Comparison of ENCODE assay signal across 1 cellular context in the genomic region with DNA sequence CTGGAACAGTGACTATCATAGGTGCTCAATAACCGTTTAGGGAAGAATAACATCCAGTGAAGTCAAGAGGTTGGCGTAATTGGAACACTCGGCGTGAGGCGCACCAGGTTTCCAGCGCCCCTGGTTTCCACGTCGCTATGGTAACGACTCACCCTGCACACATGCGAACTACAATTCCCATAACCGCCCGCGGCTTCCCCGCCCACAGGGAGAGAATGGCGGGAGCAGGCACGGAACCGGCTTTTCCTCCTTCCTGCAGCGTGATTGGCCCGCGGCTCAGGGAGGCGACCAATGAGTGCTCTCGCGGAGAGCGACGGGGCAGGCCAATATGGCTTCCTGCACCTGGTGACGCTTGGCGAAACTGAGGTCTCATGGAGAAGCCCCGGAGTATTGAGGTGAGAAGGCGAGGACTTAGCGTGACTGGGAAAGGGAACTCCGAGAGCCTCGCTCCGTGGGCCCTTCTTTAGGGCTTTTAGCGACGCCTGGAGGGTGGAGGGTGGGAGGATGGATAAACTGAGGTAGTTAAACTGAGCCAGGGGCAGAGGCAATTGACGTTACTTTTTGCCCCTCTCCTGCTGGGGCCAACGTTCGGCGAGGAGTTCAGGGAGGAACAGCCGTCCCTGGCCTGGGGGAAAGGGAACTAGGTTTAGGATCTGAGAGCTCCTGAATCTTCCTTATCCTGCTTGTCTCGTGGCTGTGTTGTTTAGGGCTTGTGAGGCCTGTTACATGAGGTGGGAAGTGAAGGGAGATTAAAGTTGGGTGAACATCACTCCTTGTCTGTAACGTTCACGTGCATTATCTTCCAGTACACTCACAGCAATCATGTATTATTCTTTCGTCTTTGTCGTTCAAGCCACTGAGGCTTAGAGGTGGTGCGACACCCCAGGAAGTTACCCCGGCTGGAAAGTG.
TF ChIP-seq lines count a peak whose summit lies in the region.

TSS of gene L3MBTL2 (plus strand) at position 321 of the 909 bp plus-strand sequence. CDS start at position 372, 51 bp downstream.

TF ChIP-seq in HepG2, 621 proteins besides CTCF, POLR2A, EP300 and RAD21 (continued from another document and continues in another):
- TF ChIP-seq, protein P1, sequence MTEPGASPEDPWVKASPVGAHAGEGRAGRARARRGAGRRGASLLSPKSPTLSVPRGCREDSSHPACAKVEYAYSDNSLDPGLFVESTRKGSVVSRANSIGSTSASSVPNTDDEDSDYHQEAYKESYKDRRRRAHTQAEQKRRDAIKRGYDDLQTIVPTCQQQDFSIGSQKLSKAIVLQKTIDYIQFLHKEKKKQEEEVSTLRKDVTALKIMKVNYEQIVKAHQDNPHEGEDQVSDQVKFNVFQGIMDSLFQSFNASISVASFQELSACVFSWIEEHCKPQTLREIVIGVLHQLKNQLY (CRISPR knock-in tag; IDR thresholded peaks at IDR 0.05): no peak
- TF ChIP-seq KAT2B (IDR thresholded peaks at IDR 0.05; ENCODE audit: borderline replicate concordance, low read depth, low read length): no peak
- TF ChIP-seq PCBP2 (optimal IDR thresholded peaks at IDR 0.05; ENCODE audit: low read depth, low read length, poor library complexity, severe bottlenecking): no peak
- no peak for TF ChIP-seq ZC3H13 (CRISPR knock-in tag; IDR thresholded peaks at IDR 0.05)
- TF ChIP-seq, protein P2, sequence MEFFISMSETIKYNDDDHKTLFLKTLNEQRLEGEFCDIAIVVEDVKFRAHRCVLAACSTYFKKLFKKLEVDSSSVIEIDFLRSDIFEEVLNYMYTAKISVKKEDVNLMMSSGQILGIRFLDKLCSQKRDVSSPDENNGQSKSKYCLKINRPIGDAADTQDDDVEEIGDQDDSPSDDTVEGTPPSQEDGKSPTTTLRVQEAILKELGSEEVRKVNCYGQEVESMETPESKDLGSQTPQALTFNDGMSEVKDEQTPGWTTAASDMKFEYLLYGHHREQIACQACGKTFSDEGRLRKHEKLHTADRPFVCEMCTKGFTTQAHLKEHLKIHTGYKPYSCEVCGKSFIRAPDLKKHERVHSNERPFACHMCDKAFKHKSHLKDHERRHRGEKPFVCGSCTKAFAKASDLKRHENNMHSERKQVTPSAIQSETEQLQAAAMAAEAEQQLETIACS (CRISPR knock-in tag; IDR thresholded peaks at IDR 0.05): no peak
- TF ChIP-seq ASH2L (IDR thresholded peaks at IDR 0.05; ENCODE audit: insufficient read length, low read depth, low read length): peak; percentile 48
- peak; percentile 78 for TF ChIP-seq SUZ12 (IDR thresholded peaks at IDR 0.05; ENCODE audit: low read depth, low read length)
- TF ChIP-seq, protein P3, sequence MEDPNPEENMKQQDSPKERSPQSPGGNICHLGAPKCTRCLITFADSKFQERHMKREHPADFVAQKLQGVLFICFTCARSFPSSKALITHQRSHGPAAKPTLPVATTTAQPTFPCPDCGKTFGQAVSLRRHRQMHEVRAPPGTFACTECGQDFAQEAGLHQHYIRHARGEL (CRISPR knock-in tag; IDR thresholded peaks at IDR 0.05): no peak
- no peak for TF ChIP-seq NCOA1 (CRISPR knock-in tag; IDR thresholded peaks at IDR 0.05)
- TF ChIP-seq ZNF605 (CRISPR knock-in tag; IDR thresholded peaks at IDR 0.05): no peak
- no peak for TF ChIP-seq ZNF646 (CRISPR knock-in tag; IDR thresholded peaks at IDR 0.05)
- peak; percentile 49; the same call in 1 of the 2 replicates for TF ChIP-seq ZFY (CRISPR knock-in tag; IDR thresholded peaks at IDR 0.05)
- no peak for TF ChIP-seq DDIT3 (CRISPR knock-in tag; IDR thresholded peaks at IDR 0.05)
- TF ChIP-seq ZNF33B (CRISPR knock-in tag; IDR thresholded peaks at IDR 0.05): peak; percentile 75; the same call in 1 of the 2 replicates
- no peak for TF ChIP-seq SP1 (IDR thresholded peaks at IDR 0.05)
- TF ChIP-seq SP1 (CRISPR knock-in tag; IDR thresholded peaks at IDR 0.05): peak; percentile 88
- TF ChIP-seq, protein P4, sequence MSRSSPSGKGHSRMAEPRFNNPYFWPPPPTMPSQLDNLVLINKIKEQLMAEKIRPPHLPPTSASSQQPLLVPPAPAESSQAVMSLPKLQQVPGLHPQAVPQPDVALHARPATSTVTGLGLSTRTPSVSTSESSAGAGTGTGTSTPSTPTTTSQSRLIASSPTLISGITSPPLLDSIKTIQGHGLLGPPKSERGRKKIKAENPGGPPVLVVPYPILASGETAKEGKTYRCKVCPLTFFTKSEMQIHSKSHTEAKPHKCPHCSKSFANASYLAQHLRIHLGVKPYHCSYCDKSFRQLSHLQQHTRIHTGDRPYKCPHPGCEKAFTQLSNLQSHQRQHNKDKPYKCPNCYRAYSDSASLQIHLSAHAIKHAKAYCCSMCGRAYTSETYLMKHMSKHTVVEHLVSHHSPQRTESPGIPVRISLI (CRISPR knock-in tag; IDR thresholded peaks at IDR 0.05; ENCODE audit: borderline replicate concordance): no peak
- TF ChIP-seq, protein P5, sequence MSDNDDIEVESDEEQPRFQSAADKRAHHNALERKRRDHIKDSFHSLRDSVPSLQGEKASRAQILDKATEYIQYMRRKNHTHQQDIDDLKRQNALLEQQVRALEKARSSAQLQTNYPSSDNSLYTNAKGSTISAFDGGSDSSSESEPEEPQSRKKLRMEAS (IDR thresholded peaks at IDR 0.05): peak; percentile 76
- TF ChIP-seq RNF2 (conservative IDR thresholded peaks at IDR 0.05; ENCODE audit: low read depth): peak; percentile 63; the same call in 1 of the 2 replicates
- 0 out of 2 replicates have a peak, but pooled peaks have one; percentile 35 for TF ChIP-seq NCOA2 (CRISPR knock-in tag; IDR thresholded peaks at IDR 0.05)
- TF ChIP-seq ZNF775 (CRISPR knock-in tag; IDR thresholded peaks at IDR 0.05; ENCODE audit: borderline replicate concordance): no peak
- no peak for TF ChIP-seq ZNF34 (CRISPR knock-in tag; IDR thresholded peaks at IDR 0.05; ENCODE audit: borderline replicate concordance)
- TF ChIP-seq ZBTB8A (CRISPR knock-in tag; IDR thresholded peaks at IDR 0.05; ENCODE audit: borderline replicate concordance, low read depth): no peak
- TF ChIP-seq SMC3 (IDR thresholded peaks at IDR 0.05; ENCODE audit: low read length): no peak
- no peak for TF ChIP-seq ZNF784 (CRISPR knock-in tag; IDR thresholded peaks at IDR 0.05; ENCODE audit: borderline replicate concordance)
- peak; percentile 86 for TF ChIP-seq SP4 (CRISPR knock-in tag; IDR thresholded peaks at IDR 0.05)
- TF ChIP-seq ZBTB38 (CRISPR knock-in tag; IDR thresholded peaks at IDR 0.05): peak; percentile 34; the same call in 1 of the 2 replicates
- no peak for TF ChIP-seq ZNF841 (CRISPR knock-in tag; IDR thresholded peaks at IDR 0.05; ENCODE audit: borderline replicate concordance)
- no peak for TF ChIP-seq WIZ (CRISPR knock-in tag; IDR thresholded peaks at IDR 0.05)
- no peak for TF ChIP-seq MEIS1 (CRISPR knock-in tag; IDR thresholded peaks at IDR 0.05; ENCODE audit: borderline replicate concordance)
- TF ChIP-seq MAF1 (CRISPR knock-in tag; IDR thresholded peaks at IDR 0.05; ENCODE audit: borderline replicate concordance): no peak
- TF ChIP-seq MED13 (CRISPR knock-in tag; IDR thresholded peaks at IDR 0.05): no peak
- TF ChIP-seq SIX4 (CRISPR knock-in tag; IDR thresholded peaks at IDR 0.05): no peak
- TF ChIP-seq NFE2L1 (CRISPR knock-in tag; IDR thresholded peaks at IDR 0.05; ENCODE audit: borderline replicate concordance): no peak
- TF ChIP-seq CENPX (CRISPR knock-in tag; IDR thresholded peaks at IDR 0.05): no peak
- TF ChIP-seq, protein P6, sequence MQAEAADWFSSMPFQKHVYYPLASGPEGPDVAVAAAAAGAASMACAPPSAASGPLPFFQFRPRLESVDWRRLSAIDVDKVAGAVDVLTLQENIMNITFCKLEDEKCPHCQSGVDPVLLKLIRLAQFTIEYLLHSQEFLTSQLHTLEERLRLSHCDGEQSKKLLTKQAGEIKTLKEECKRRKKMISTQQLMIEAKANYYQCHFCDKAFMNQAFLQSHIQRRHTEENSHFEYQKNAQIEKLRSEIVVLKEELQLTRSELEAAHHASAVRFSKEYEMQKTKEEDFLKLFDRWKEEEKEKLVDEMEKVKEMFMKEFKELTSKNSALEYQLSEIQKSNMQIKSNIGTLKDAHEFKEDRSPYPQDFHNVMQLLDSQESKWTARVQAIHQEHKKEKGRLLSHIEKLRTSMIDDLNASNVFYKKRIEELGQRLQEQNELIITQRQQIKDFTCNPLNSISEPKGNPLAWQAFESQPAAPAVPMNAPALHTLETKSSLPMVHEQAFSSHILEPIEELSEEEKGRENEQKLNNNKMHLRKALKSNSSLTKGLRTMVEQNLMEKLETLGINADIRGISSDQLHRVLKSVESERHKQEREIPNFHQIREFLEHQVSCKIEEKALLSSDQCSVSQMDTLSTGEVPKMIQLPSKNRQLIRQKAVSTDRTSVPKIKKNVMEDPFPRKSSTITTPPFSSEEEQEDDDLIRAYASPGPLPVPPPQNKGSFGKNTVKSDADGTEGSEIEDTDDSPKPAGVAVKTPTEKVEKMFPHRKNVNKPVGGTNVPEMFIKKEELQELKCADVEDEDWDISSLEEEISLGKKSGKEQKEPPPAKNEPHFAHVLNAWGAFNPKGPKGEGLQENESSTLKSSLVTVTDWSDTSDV (CRISPR knock-in tag; IDR thresholded peaks at IDR 0.05): no peak
- TF ChIP-seq ZNF256 (CRISPR knock-in tag; conservative IDR thresholded peaks at IDR 0.05): no peak
- no peak for TF ChIP-seq ZFP62 (CRISPR knock-in tag; IDR thresholded peaks at IDR 0.05)
- TF ChIP-seq ZBTB2 (CRISPR knock-in tag; IDR thresholded peaks at IDR 0.05; ENCODE audit: low read depth): no peak
- no peak for TF ChIP-seq ZKSCAN1 (IDR thresholded peaks at IDR 0.05; ENCODE audit: low read length)
- TF ChIP-seq, protein P7, sequence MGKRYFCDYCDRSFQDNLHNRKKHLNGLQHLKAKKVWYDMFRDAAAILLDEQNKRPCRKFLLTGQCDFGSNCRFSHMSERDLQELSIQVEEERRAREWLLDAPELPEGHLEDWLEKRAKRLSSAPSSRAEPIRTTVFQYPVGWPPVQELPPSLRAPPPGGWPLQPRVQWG (CRISPR knock-in tag; IDR thresholded peaks at IDR 0.05; ENCODE audit: borderline replicate concordance, low read depth): no peak
- TF ChIP-seq, protein P8, sequence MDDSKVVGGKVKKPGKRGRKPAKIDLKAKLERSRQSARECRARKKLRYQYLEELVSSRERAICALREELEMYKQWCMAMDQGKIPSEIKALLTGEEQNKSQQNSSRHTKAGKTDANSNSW (CRISPR knock-in tag; IDR thresholded peaks at IDR 0.05; ENCODE audit: borderline replicate concordance): no peak
